9 cellular contexts compared by ENCODE assay signal in genomic region chr4:11765849-11766453, GRCh38.
DNase-seq lines count a peak whose midpoint lies in the region; ATAC-seq and TF ChIP-seq lines count a peak whose summit lies in the region.
"Had no signal": no experiment of that assay in that cellular context is flagged by ENCODE, and none has a peak within 500 bp of the region (broad histone marks: within the 10 kb centered on the region; RNA-seq: fewer than 3 reads in every experiment).

No MANE protein-coding gene starts in this region.

- CTCF ChIA-PET in Caco-2 (lab: Charles Lee) = interaction anchor here (0.8 to 1.0 kb wide), 2 partner anchors 188 to 867 kb away, joined by 3 to 4 read pairs; no protein-coding TSS in a partner anchor

- peaks cover 3% of the 10 kb centered on the region for H3K27me3 Mint-ChIP-seq in Caco-2 (ENCODE audit: insufficient read depth, unreplicated experiment)

- no peak overlapping the region for H3K4me3 ChIP-seq in Caco-2 (ENCODE audit: low read depth, low read length)
- no peak overlapping the region for H3K4me3 ChIP-seq in WERI-Rb-1 (ENCODE audit: low read depth, low read length)
- no peak overlapping the region for H3K4me3 ChIP-seq in thoracic aorta

- no TSS peak for BruUV-seq in Caco-2 (replicated peaks; lab: Mats Ljungman, UMichigan)

- no peaks in the 10 kb centered on the region for H3K36me3 Mint-ChIP-seq in Caco-2 (ENCODE audit: insufficient read depth, unreplicated experiment)

- H3K27me3 ChIP-seq in Caco-2 (replicated peaks; ENCODE audit: control insufficient read depth, insufficient read depth, low read length) (no peaks in the 10 kb centered on the region), WERI-Rb-1 (ENCODE audit: insufficient read depth, low read depth, severe bottlenecking) (no peaks in the 10 kb centered on the region), thoracic aorta (replicated peaks; ENCODE audit: insufficient read depth) (no peaks in the 10 kb centered on the region)

- no peak overlapping the region for H3K27ac Mint-ChIP-seq in Caco-2 (ENCODE audit: unreplicated experiment)
- H3K27ac Mint-ChIP-seq: T-helper 1 cell treated with Interleukin-12 subunit alpha and Interleukin-12 subunit beta and Interleukin-4 antibody, amounts not matched to agents 30 μg/mL and 1 μg/mL, for 36 hours had no signal

- H3K4me1 ChIP-seq in Caco-2 (no peaks in the 10 kb centered on the region), thoracic aorta (ENCODE audit: control insufficient read depth in 1 of 2, low read depth in 2 of 2) (no peaks in the 10 kb centered on the region)

- no peak overlapping the region for H3K4me3 Mint-ChIP-seq in Caco-2 (ENCODE audit: unreplicated experiment)
- H3K4me3 Mint-ChIP-seq: T-helper 1 cell treated with Interleukin-12 subunit alpha and Interleukin-12 subunit beta and Interleukin-4 antibody, amounts not matched to agents 30 μg/mL and 1 μg/mL, for 36 hours had no signal

- POLR2A ChIA-PET in Caco-2 (lab: Charles Lee) = no interaction called here

- intact Hi-C loops in Caco-2 (cut with micrococcal nuclease; ENCODE audit: unreplicated experiment) = loop anchor here (1.0 kb wide), 2 partner anchors 188 to 867 kb away; no protein-coding TSS in a partner anchor
- intact Hi-C loops in left ventricle myocardium superior (cut with micrococcal nuclease) = no loop called here

- TF ChIP-seq CTCF in Caco-2 (IDR thresholded peaks at IDR 0.05; ENCODE audit: insufficient read depth in 1 of 2, low read depth in 1 of 2, low read length in 1 of 2, severe bottlenecking in 1 of 2, unreplicated experiment in 1 of 2) (peak; percentile 64 to 71), WERI-Rb-1 (IDR thresholded peaks at IDR 0.05; ENCODE audit: low read depth, low read length) (peak; percentile 75), thoracic aorta (IDR thresholded peaks at IDR 0.05) (peak; percentile 47)

- H3K9me3 Mint-ChIP-seq in Caco-2 (ENCODE audit: unreplicated experiment) = no peaks in the 10 kb centered on the region
- H3K9me3 Mint-ChIP-seq: T-helper 1 cell treated with Interleukin-12 subunit alpha and Interleukin-12 subunit beta and Interleukin-4 antibody, amounts not matched to agents 30 μg/mL and 1 μg/mL, for 36 hours had no signal

- no peaks in the 10 kb centered on the region for H3K4me1 Mint-ChIP-seq in Caco-2 (ENCODE audit: low read depth, unreplicated experiment)

- no peak overlapping the region for H3K27ac ChIP-seq in WERI-Rb-1
- no peak overlapping the region for H3K27ac ChIP-seq in thoracic aorta

- H3K36me3 ChIP-seq in Caco-2 (ENCODE audit: control insufficient read depth, insufficient read depth, low read length) (no peaks in the 10 kb centered on the region), WERI-Rb-1 (no peaks in the 10 kb centered on the region), thoracic aorta (no peaks in the 10 kb centered on the region)

- DNase-seq in Caco-2 (peak in 1 of 2 experiments; percentile 24), HuH-7.5 (ENCODE audit: low spot score) (peak; percentile 13), WERI-Rb-1 (peak; percentile 39), left ventricle myocardium superior (no peak), thoracic aorta (ENCODE audit: low spot score) (no peak), kidney glomerular epithelial cell (lab: John Stamatoyannopoulos, UW) (no peak), NCI-H1092 treated with DMSO at 0.1 percent for 48 hours (lab: John Stamatoyannopoulos, UW) (no peak)

- ATAC-seq in GM18909 (IDR thresholded peaks at IDR 0.05; ENCODE audit: poor library complexity, unreplicated experiment) = peak; percentile 78
- peak; percentile 50 for ATAC-seq in left ventricle myocardium superior
- no peak for ATAC-seq in thoracic aorta (ENCODE audit: insufficient number of reproducible peaks, low FRiP score, low read depth)

- H3K9me3 ChIP-seq in Caco-2 = no peaks in the 10 kb centered on the region
- no peaks in the 10 kb centered on the region for H3K9me3 ChIP-seq in WERI-Rb-1 (ENCODE audit: severe bottlenecking)
- no peaks in the 10 kb centered on the region for H3K9me3 ChIP-seq in thoracic aorta

Comparison
In these comparisons a context has a peak if more than half of its experiments do, and no peak if none do; other contexts are left out.
1. DNase-seq: peak in HuH-7.5 (single experiment) and WERI-Rb-1 (single experiment); none in left ventricle myocardium superior (single experiment), thoracic aorta (single experiment), kidney glomerular epithelial cell (single experiment) and NCI-H1092 treated with DMSO at 0.1 percent for 48 hours (single experiment).
2. Peak in every context shown above with its lines, with median percentiles within 50 percentile points of each other: CTCF ChIP-seq.